In genomic region chr2:216661639-216662375, GRCh38 we compare ENCODE assay signal across 13 cellular contexts. TPM values are rescaled to one million over a fixed set of nuclear protein-coding genes. Genes with fewer than 3 reads are reported as not detected.
DNase-seq lines count a peak whose midpoint lies in the region; ATAC-seq and TF ChIP-seq lines count a peak whose summit lies in the region.
"Had no signal": no experiment of that assay in that cellular context is flagged by ENCODE, and none has a peak within 500 bp of the region (broad histone marks: within the 10 kb centered on the region; RNA-seq: fewer than 3 reads in every experiment).

No MANE protein-coding gene starts in this region.

- no peak overlapping the region for H3K9ac ChIP-seq in BLaER1
- H3K9ac ChIP-seq in liver (ENCODE audit: low read depth in 1 of 2, low read length in 2 of 2), result no peak overlapping the region

- TF ChIP-seq EP300 in tibial nerve (IDR thresholded peaks at IDR 0.05), result no peak

- TF ChIP-seq POLR2A in tibial nerve (IDR thresholded peaks at IDR 0.05), result no peak

- H3K4me2 ChIP-seq in BLaER1, result peak overlapping the region; percentile 8; the same call in 1 of the 2 replicates

- TF ChIP-seq CTCF in GM12875 (IDR thresholded peaks at IDR 0.05; ENCODE audit: borderline replicate concordance, insufficient read depth, low read depth, low read length) (peak; percentile 11; the same call in 1 of the 2 replicates), ascending aorta (IDR thresholded peaks at IDR 0.05) (peak in 1 of 3 experiments; percentile 10), liver (IDR thresholded peaks at IDR 0.05; ENCODE audit: low read depth, low read length, missing input control) (peak; percentile 31), tibial nerve (IDR thresholded peaks at IDR 0.05) (peak in 1 of 5 experiments; percentile 29)

- TF ChIP-seq RAD21 in liver (IDR thresholded peaks at IDR 0.05), result peak; percentile 59 to 73

- H3K27ac ChIP-seq in BLaER1 (no peak overlapping the region), ascending aorta (peak overlapping the region; percentile 41 to 54), liver (ENCODE audit: low read depth in 1 of 2, low read length in 2 of 2) (no peak overlapping the region), tibial nerve (no peak overlapping the region)

- H3K27me3 ChIP-seq in BLaER1 (peaks cover 24% of the 10 kb centered on the region; the same call in 1 of the 2 replicates), ascending aorta (no peaks in the 10 kb centered on the region), liver (ENCODE audit: control insufficient read depth in 4 of 4, insufficient read depth in 4 of 4, low read length in 3 of 4) (no peaks in the 10 kb centered on the region), tibial nerve (no peaks in the 10 kb centered on the region)

- H3K36me3 ChIP-seq in BLaER1 (peaks cover 31% of the 10 kb centered on the region; the same call in 1 of the 2 replicates), ascending aorta (peaks cover 27 to 57% of the 10 kb centered on the region in 2 donors), liver (ENCODE audit: control insufficient read depth in 4 of 4, insufficient read depth in 3 of 4, low read depth in 1 of 4, low read length in 3 of 4) (peaks cover 0 to 8% (median 6%) of the 10 kb centered on the region in 4 donors), tibial nerve (peaks cover 0 to 13% (median 0%) of the 10 kb centered on the region in 3 donors)

- no peak overlapping the region for H3K4me3 ChIP-seq in BLaER1
- H3K4me3 ChIP-seq in GM12875 (ENCODE audit: low read depth, low read length), result no peak overlapping the region
- no peak overlapping the region for H3K4me3 ChIP-seq in ascending aorta
- no peak overlapping the region for H3K4me3 ChIP-seq in liver (ENCODE audit: low read depth in 1 of 3, low read length in 3 of 3)
- no peak overlapping the region for H3K4me3 ChIP-seq in tibial nerve

- ATAC-seq in HG02763 (IDR thresholded peaks at IDR 0.05; ENCODE audit: unreplicated experiment) (no peak), HG02973 (IDR thresholded peaks at IDR 0.05; ENCODE audit: unreplicated experiment) (no peak)
- ATAC-seq: activated T-helper 17 cell treated with anti-CD3 and anti-CD28 coated beads, Interleukin-2, amount 50 U/mL, for 72 hours had no signal

- H3K4me1 ChIP-seq in BLaER1, result peaks cover 83% of the 10 kb centered on the region
- H3K4me1 ChIP-seq in ascending aorta, result peaks cover 6 to 40% of the 10 kb centered on the region in 2 donors
- H3K4me1 ChIP-seq in liver (ENCODE audit: control insufficient read depth in 4 of 4, insufficient read depth in 4 of 4, low read length in 3 of 4), result peaks cover 1 to 18% (median 12%) of the 10 kb centered on the region in 4 donors
- H3K4me1 ChIP-seq in tibial nerve, result peaks cover 0 to 16% (median 2%) of the 10 kb centered on the region in 4 donors

- DNase-seq in ascending aorta (ENCODE audit: low spot score in 2 of 2) (no peak), NCI-H748 treated with DMSO at 0.1 percent for 48 hours (lab: John Stamatoyannopoulos, UW) (no peak), tibial nerve (ENCODE audit: low spot score in 2 of 2) (no peak)
- DNase-seq: DMS79, immature natural killer cell, KG1, naive B cell had no signal

- H3K9me3 ChIP-seq in BLaER1, result no peaks in the 10 kb centered on the region
- no peaks in the 10 kb centered on the region for H3K9me3 ChIP-seq in ascending aorta
- no peaks in the 10 kb centered on the region for H3K9me3 ChIP-seq in liver (ENCODE audit: control insufficient read depth in 4 of 4, low read length in 3 of 4)
- no peaks in the 10 kb centered on the region for H3K9me3 ChIP-seq in tibial nerve

- intact Hi-C loops in ascending aorta (cut with DNase I), result no loop called here

- WGBS in liver, result 87% methylated on average over 20 of the region's 20 CpGs
- WGBS in tibial nerve, 2 donors, result 80 to 89% methylated on average over 12 to 20 of the region's 20 CpGs

- H4K20me1 ChIP-seq in BLaER1, result peaks cover 97% of the 10 kb centered on the region

TF ChIP-seq in liver, 16 proteins besides CTCF, POLR2A, EP300 and RAD21:
- TF ChIP-seq MAX (IDR thresholded peaks at IDR 0.05) (no peak), FOXA1 (IDR thresholded peaks at IDR 0.05) (no peak), JUND (IDR thresholded peaks at IDR 0.05) (no peak), SP1 (IDR thresholded peaks at IDR 0.05) (no peak), EGR1 (IDR thresholded peaks at IDR 0.05; ENCODE audit: low read depth in 2 of 2) (no peak), HNF4G (IDR thresholded peaks at IDR 0.05) (no peak), ATF3 (IDR thresholded peaks at IDR 0.05) (no peak), ZBTB33 (IDR thresholded peaks at IDR 0.05) (no peak), REST (IDR thresholded peaks at IDR 0.05) (no peak), GABPA (IDR thresholded peaks at IDR 0.05 in 1 of 2, conservative IDR thresholded peaks at IDR 0.05 in 1 of 2) (no peak), NR2F2 (IDR thresholded peaks at IDR 0.05) (no peak), HNF4A (conservative IDR thresholded peaks at IDR 0.05) (no peak), YY1 (IDR thresholded peaks at IDR 0.05) (no peak)
TF ChIP-seq in liver: peak in this region for 0.

RNA-seq across cellular contexts. Expression of gene IGFBP2, which starts 28.6 kb away (rescaled TPM):
- total RNA-seq in ascending aorta, result 1,691 TPM
- 100 to 1,000 TPM in 1 of 2 donors, 10 to 100 TPM in 1; 88.8 to 242 TPM for total RNA-seq in liver
- polyA plus RNA-seq in liver, result 1,000 to 10,000 TPM in 1 of 2 donors, 100 to 1,000 TPM in 1; 462 to 1,119 TPM
- 100 to 1,000 TPM; 125 to 337 (median 157) TPM for total RNA-seq in tibial nerve

RNA-seq across cellular contexts. Expression of gene IGFBP5, which starts 33.5 kb away (rescaled TPM):
- total RNA-seq in ascending aorta (1,280 TPM), liver (10 to 100 TPM in 1 of 2 donors, 1 to 10 TPM in 1; 2.3 to 43.4 TPM), tibial nerve (1,000 to 10,000 TPM in 2 of 4 donors, 100 to 1,000 TPM in 2; 178 to 1,859 (median 1,369) TPM)
- 10 to 100 TPM; 13.0 to 15.7 TPM for polyA plus RNA-seq in liver
- total RNA-seq: activated T-helper 17 cell treated with anti-CD3 and anti-CD28 coated beads, Interleukin-2, amount 50 U/mL, for 72 hours had no signal
- polyA plus RNA-seq: immature natural killer cell had no signal

Comparison
In these comparisons a context has a peak if more than half of its experiments do, and no peak if none do; other contexts are left out.
1. H3K27ac ChIP-seq: peak in ascending aorta (2 of 2); none in BLaER1 (single experiment), liver (0 of 2) and tibial nerve (0 of 4).
2. RNA of gene IGFBP5, which starts 33.5 kb away (total RNA-seq): 178 to 1,859 TPM in tibial nerve and 1,280 TPM in ascending aorta (single experiment); 2.3 to 43.4 TPM in liver; every median in the first group is over 4 times any median in the second.